6 cellular contexts compared by ENCODE assay signal in the genomic region with DNA sequence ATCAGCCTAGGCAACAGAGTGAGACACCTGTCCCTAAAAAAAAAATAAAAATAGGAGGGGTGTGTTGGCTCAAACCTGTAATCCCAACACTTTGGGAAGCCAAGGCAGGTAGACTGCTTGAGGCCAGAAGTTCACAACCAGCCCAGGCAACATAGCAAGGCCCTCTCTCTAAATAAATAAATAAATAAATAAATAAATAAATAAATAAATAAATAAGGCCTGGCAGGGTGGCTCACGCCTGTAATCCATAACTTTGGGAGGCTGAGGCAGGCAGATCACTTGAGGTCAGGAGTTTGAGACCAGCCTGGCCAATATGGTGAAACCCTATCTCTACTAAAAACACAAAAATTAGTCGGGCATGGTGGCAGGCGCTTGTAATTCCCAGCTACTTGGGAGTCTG. TPM values are rescaled to one million over a fixed set of nuclear protein-coding genes. Genes with fewer than 3 reads are reported as not detected.
"Had no signal": no experiment of that assay in that cellular context is flagged by ENCODE, and none has a peak within 500 bp of the region (broad histone marks: within the 10 kb centered on the region; RNA-seq: fewer than 3 reads in every experiment).

No MANE protein-coding gene starts in this region.

RNA-seq across cellular contexts. Expression of gene MCHR1, which starts 54.0 kb away (rescaled TPM):
- total RNA-seq: natural killer cell, osteoblast, pulmonary artery endothelial cell, thyroid gland, ureter, vagina had no signal
